Comparison of ENCODE assay signal across 31 cellular contexts in the genomic region with DNA sequence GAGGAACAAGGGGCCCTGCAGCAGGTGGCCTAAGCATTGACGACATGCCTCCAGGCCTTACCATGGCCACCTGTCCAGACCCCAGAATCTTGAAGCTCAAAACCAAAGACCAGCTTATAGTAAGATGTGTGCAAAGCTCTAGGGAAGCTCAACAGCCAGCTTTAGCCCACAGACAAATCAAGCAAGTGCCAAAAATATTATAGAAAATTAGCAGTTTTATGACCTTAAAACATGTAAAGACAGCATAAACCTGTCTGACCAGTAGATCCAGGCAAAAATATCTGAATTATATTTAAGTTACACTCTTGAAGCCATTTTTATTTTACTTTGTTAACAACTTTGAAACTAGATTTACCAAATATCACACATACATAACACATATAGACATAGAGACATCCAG.
"Had no signal": no experiment of that assay in that cellular context is flagged by ENCODE, and none has a peak within 500 bp of the region (broad histone marks: within the 10 kb centered on the region; RNA-seq: fewer than 3 reads in every experiment).

No MANE protein-coding gene starts in this region.

- H3K4me2 ChIP-seq: smooth muscle cell had no signal

- H3K27me3 Mint-ChIP-seq: naive B cell; naive thymus-derived CD8-positive, alpha-beta T cell; progenitor cell of endocrine pancreas; stimulated activated memory B cell treated with anti-CD40 and anti-IgM and Interleukin-4, amounts not matched to agents 10 μg/mL and 1 μg/mL and 100 μg/mL, for 72 hours; stimulated activated naive CD8-positive, alpha-beta T cell treated with anti-CD3 and anti-CD28 coated beads, Interleukin-15, amount 100 ng/mL, for 72 hours had no signal

- H3K9me3 Mint-ChIP-seq: stimulated activated memory B cell treated with anti-CD40 and anti-IgM and Interleukin-4, amounts not matched to agents 10 μg/mL and 1 μg/mL and 100 μg/mL, for 72 hours had no signal

- H3K4me1 Mint-ChIP-seq: naive B cell; nephron progenitor cell; neural crest cell; stimulated activated memory B cell treated with anti-CD40 and anti-IgM and Interleukin-4, amounts not matched to agents 10 μg/mL and 1 μg/mL and 100 μg/mL, for 72 hours had no signal

- H3K27ac Mint-ChIP-seq: naive B cell; naive thymus-derived CD8-positive, alpha-beta T cell; nephron progenitor cell; progenitor cell of endocrine pancreas; stimulated activated memory B cell treated with anti-CD40 and anti-IgM and Interleukin-4, amounts not matched to agents 10 μg/mL and 1 μg/mL and 100 μg/mL, for 72 hours had no signal

- H3K9me3 ChIP-seq: ovary, psoas muscle, testis, tibial artery had no signal

- H3K27me3 ChIP-seq: spleen, suprapubic skin, testis, tibial artery, transverse colon, upper lobe of left lung, vagina had no signal

- H3K79me2 ChIP-seq: parathyroid adenoma had no signal

- DNase-seq: naive B cell; naive thymus-derived CD8-positive, alpha-beta T cell; nephron progenitor cell; occipital lobe; ovary; posterior cingulate gyrus; psoas muscle; right cardiac atrium; spleen; stimulated activated CD4-positive, alpha-beta T cell treated with anti-CD3 and anti-CD28 coated beads, Interleukin-12 subunit alpha, Interleukin-12 subunit beta, amount 100 ng/mL, for 4 hours; stimulated activated CD4-positive, alpha-beta T cell treated with anti-CD3 and anti-CD28 coated beads, Interleukin-1b, Interleukin-23, amount 100 ng/mL, for 48 hours; stimulated activated CD4-positive, alpha-beta T cell treated with anti-CD3 and anti-CD28 coated beads, Interleukin-4, amount 100 ng/mL, for 1 hour; stimulated activated CD4-positive, alpha-beta T cell treated with anti-CD3 and anti-CD28 coated beads, Interleukin-4, amount 100 ng/mL, for 4 hours; stimulated activated CD8-positive, alpha-beta memory T cell treated with anti-CD3 and anti-CD28 coated beads, Interleukin-4, amount 100 ng/mL, for 48 hours; stimulated activated naive CD4-positive, alpha-beta T cell; stimulated activated naive CD8-positive, alpha-beta T cell treated with anti-CD3 and anti-CD28 coated beads, Interleukin-15, amount 100 ng/mL, for 72 hours; stimulated activated naive CD8-positive, alpha-beta T cell treated with anti-CD3 and anti-CD28 coated beads, Interleukin-15, Interleukin-2, amounts not matched to agents 100 U/mL and 50 U/mL, for 24 hours; substantia nigra; testis; tibial artery; transverse colon; upper lobe of left lung had no signal

- H3K27ac ChIP-seq: ovary, parathyroid adenoma, psoas muscle, skin epidermis, spleen, suprapubic skin, testis, tibial artery, transverse colon, upper lobe of left lung, vagina had no signal

- H3K9ac ChIP-seq: parathyroid adenoma had no signal

- H3K4me3 ChIP-seq: ovary, psoas muscle, skin epidermis, smooth muscle cell, spleen, suprapubic skin, testis, tibial artery, transverse colon, upper lobe of left lung, vagina had no signal

- ATAC-seq: naive thymus-derived CD8-positive, alpha-beta T cell; psoas muscle; right cardiac atrium; sciatic nerve; stimulated activated memory B cell treated with anti-CD40 and anti-IgM and Interleukin-4, amounts not matched to agents 10 μg/mL and 1 μg/mL and 100 μg/mL, for 72 hours; stimulated activated naive CD8-positive, alpha-beta T cell treated with anti-CD3 and anti-CD28 coated beads, Interleukin-15, amount 100 ng/mL, for 72 hours; stimulated activated naive CD8-positive, alpha-beta T cell treated with anti-CD3 and anti-CD28 coated beads, Interleukin-15, Interleukin-2, amounts not matched to agents 100 U/mL and 50 U/mL, for 24 hours had no signal

- H3K4me1 ChIP-seq: parathyroid adenoma, psoas muscle, spleen, suprapubic skin, testis, transverse colon, vagina had no signal

- H3K4me3 Mint-ChIP-seq: naive B cell; naive thymus-derived CD8-positive, alpha-beta T cell; nephron progenitor cell; neural crest cell; stimulated activated memory B cell treated with anti-CD40 and anti-IgM and Interleukin-4, amounts not matched to agents 10 μg/mL and 1 μg/mL and 100 μg/mL, for 72 hours; stimulated activated naive CD8-positive, alpha-beta T cell treated with anti-CD3 and anti-CD28 coated beads, Interleukin-15, amount 100 ng/mL, for 72 hours had no signal

- H3K36me3 ChIP-seq: ovary had no signal

- H2AFZ ChIP-seq: parathyroid adenoma had no signal
